Comparison of ENCODE assay signal across 24 cellular contexts in genomic region chrX:124796989-124797388, GRCh38.
A peak's percentile ranks its signal among the peaks of the same experiment; 100 is the strongest.
DNase-seq lines count a peak whose midpoint lies in the region; ATAC-seq lines count a peak whose summit lies in the region.
"Had no signal": no experiment of that assay in that cellular context is flagged by ENCODE, and none has a peak within 500 bp of the region (broad histone marks: within the 10 kb centered on the region; RNA-seq: fewer than 3 reads in every experiment).

No MANE protein-coding gene starts in this region.

- POLR2A ChIA-PET in naive thymus-derived CD8-positive, alpha-beta T cell (lab: Charles Lee) = interaction anchor here (0.7 kb wide), 1 partner anchor 25 kb away, joined by 3 read pairs; no protein-coding TSS in a partner anchor

- DNase-seq in left lobe of liver (ENCODE audit: low spot score) = no peak
- DNase-seq in naive thymus-derived CD8-positive, alpha-beta T cell = no peak
- DNase-seq: 8988T; ACHN; AML-193; BE2C; C1 segment of cervical spinal cord; Caco-2; Calu3; CD4-positive, alpha-beta memory T cell; CD4-positive, alpha-beta T cell; CD4-positive, CD25-positive, alpha-beta regulatory T cell; CD8-positive, alpha-beta memory T cell; CD8-positive, alpha-beta T cell; COR-L47; DMS 273 treated with DMSO at 0.1 percent for 48 hours; DMS153; DMS79; DMS79 treated with DMSO at 0.1 percent for 48 hours; DND-41; EL had no signal

- no peak overlapping the region for H3K27ac Mint-ChIP-seq in naive thymus-derived CD8-positive, alpha-beta T cell
- H3K27ac Mint-ChIP-seq: B cell; CD14-positive monocyte; CD4-positive, alpha-beta memory T cell; CD4-positive, alpha-beta T cell; CD4-positive, CD25-positive, alpha-beta regulatory T cell; CD8-positive, alpha-beta memory T cell; CD8-positive, alpha-beta T cell had no signal

- H3K27me3 Mint-ChIP-seq in naive thymus-derived CD8-positive, alpha-beta T cell = no peaks in the 10 kb centered on the region
- H3K27me3 Mint-ChIP-seq: B cell; CD4-positive, alpha-beta memory T cell; CD4-positive, alpha-beta T cell had no signal

- H3K9me3 Mint-ChIP-seq in naive thymus-derived CD8-positive, alpha-beta T cell = peaks cover 2 to 25% (median 16%) of the 10 kb centered on the region in 9 donors
- H3K9me3 Mint-ChIP-seq: CD4-positive, alpha-beta T cell had no signal

- peaks cover 0 to 7% (median 5%) of the 10 kb centered on the region in 3 donors for H3K36me3 Mint-ChIP-seq in naive thymus-derived CD8-positive, alpha-beta T cell
- H3K36me3 Mint-ChIP-seq: CD14-positive monocyte; CD4-positive, alpha-beta memory T cell; CD4-positive, CD25-positive, alpha-beta regulatory T cell; CD8-positive, alpha-beta memory T cell; CD8-positive, alpha-beta T cell had no signal

- H3K4me3 Mint-ChIP-seq in naive thymus-derived CD8-positive, alpha-beta T cell = no peak overlapping the region
- H3K4me3 Mint-ChIP-seq: B cell; CD14-positive monocyte; CD4-positive, alpha-beta memory T cell; CD4-positive, alpha-beta T cell; CD4-positive, CD25-positive, alpha-beta regulatory T cell; CD8-positive, alpha-beta memory T cell; CD8-positive, alpha-beta T cell had no signal

- H3K4me1 Mint-ChIP-seq in naive thymus-derived CD8-positive, alpha-beta T cell = peaks cover 0 to 2% (median 0%) of the 10 kb centered on the region in 4 donors
- H3K4me1 Mint-ChIP-seq: B cell; CD14-positive monocyte; CD4-positive, alpha-beta memory T cell; CD4-positive, CD25-positive, alpha-beta regulatory T cell; CD8-positive, alpha-beta memory T cell had no signal

- ATAC-seq in left lobe of liver = peak; percentile 52
- ATAC-seq in naive thymus-derived CD8-positive, alpha-beta T cell = no peak
- ATAC-seq: A549; CD8-positive, alpha-beta T cell had no signal
